In genomic region chr2:77954931-77955330, GRCh38 we compare ENCODE assay signal across 22 cellular contexts.
DNase-seq lines count a peak whose midpoint lies in the region; ATAC-seq, FAIRE-seq and TF ChIP-seq lines count a peak whose summit lies in the region.
"Had no signal": no experiment of that assay in that cellular context is flagged by ENCODE, and none has a peak within 500 bp of the region (broad histone marks: within the 10 kb centered on the region; RNA-seq: fewer than 3 reads in every experiment).

No MANE protein-coding gene starts in this region.

- peak; percentile 3 for DNase-seq in activated CD4-positive, alpha-beta T cell treated with anti-CD3 and anti-CD28 coated beads for 48 hours
- no peak for DNase-seq in activated CD4-positive, alpha-beta T cell treated with anti-CD3 and anti-CD28 coated beads, Interleukin-2, amount 10 ng/mL, durations not matched to agents 24 days and 14 days
- DNase-seq in H1 (ENCODE audit: low read depth in 1 of 2, low spot score in 2 of 2) (no peak), testis (peak; percentile 64), hypothalamus (lab: John Stamatoyannopoulos, UW) (no peak), gastrocnemius medialis (no peak), NCI-H1105 (lab: John Stamatoyannopoulos, UW) (no peak)
- DNase-seq: activated CD4-positive, alpha-beta T cell treated with anti-CD3 and anti-CD28 coated beads, Interleukin-2, amount 50 U/mL, for 4 hours; activated naive CD4-positive, alpha-beta T cell treated with Interleukin-2 at 50 U/mL for 16 hours; activated T-cell treated with anti-CD3 and anti-CD28 coated beads, Interleukin-2, amount 50 U/mL, for 1 hour; central memory CD4-positive, alpha-beta T cell; left lung; NCI-H1436 treated with DMSO at 0.1 percent for 48 hours; NCI-H526; nephron progenitor cell; OCI-M1; stimulated activated CD8-positive, alpha-beta memory T cell treated with anti-CD3 and anti-CD28 coated beads, Interleukin-4, amount 100 ng/mL, for 48 hours had no signal

- TF ChIP-seq POLR2A in H1 (IDR thresholded peaks at IDR 0.05; ENCODE audit: control extremely low read depth in 1 of 2, low read depth in 2 of 2, low read length in 2 of 2), result no peak
- no peak for TF ChIP-seq POLR2A in testis (IDR thresholded peaks at IDR 0.05)
- no peak for TF ChIP-seq POLR2A in gastrocnemius medialis (IDR thresholded peaks at IDR 0.05)

- H3K56ac ChIP-seq in H1 (replicated peaks; ENCODE audit: insufficient read length, low read depth, low read length), result no peak overlapping the region

- H3K4me1 ChIP-seq in OCI-LY1 (ENCODE audit: insufficient read depth, low read length, severe bottlenecking) (no peaks in the 10 kb centered on the region), H1 (replicated peaks in 1 of 4; ENCODE audit: control insufficient read depth in 3 of 4, insufficient read depth in 4 of 4, low read length in 3 of 4) (no peaks in the 10 kb centered on the region), testis (no peaks in the 10 kb centered on the region), gastrocnemius medialis (no peaks in the 10 kb centered on the region)
- H3K4me1 ChIP-seq: BLaER1, esophagus muscularis mucosa, left lung, vagina had no signal

- no peaks in the 10 kb centered on the region for H3K79me1 ChIP-seq in H1 (ENCODE audit: low read depth, low read length)

- WGBS in H1 (ENCODE audit: extremely low coverage in 1 of 2, insufficient coverage in 1 of 2, insufficient read length in 1 of 2, insufficient replicate concordance in 2 of 2, low coverage in 1 of 2, low lambda C conversion rate in 2 of 2, missing lambda C conversion rate in 1 of 2), 2 experiments, result 88% methylated on average over 14 of the region's 18 CpGs; no CpG with 5 or more reads in 1 of the 2 experiments
- 61 to 79% methylated on average over 18 of the region's 18 CpGs for WGBS in testis, 2 donors

- peaks cover 12% of the 10 kb centered on the region for H3K9me3 Mint-ChIP-seq in activated CD4-positive, alpha-beta T cell treated with anti-CD3 and anti-CD28 coated beads, Interleukin-2, amount 10 ng/mL, durations not matched to agents 24 days and 14 days
- H3K9me3 Mint-ChIP-seq: nephron progenitor cell had no signal

- no peak overlapping the region for H2BK20ac ChIP-seq in H1 (ENCODE audit: low read length)

- H3K27ac Mint-ChIP-seq in activated CD4-positive, alpha-beta T cell treated with anti-CD3 and anti-CD28 coated beads, Interleukin-2, amount 10 ng/mL, durations not matched to agents 24 days and 14 days, result no peak overlapping the region
- H3K27ac Mint-ChIP-seq: nephron progenitor cell had no signal

- H3K9ac ChIP-seq in OCI-LY1 (ENCODE audit: low read length), result no peak overlapping the region
- H3K9ac ChIP-seq in H1 (replicated peaks in 1 of 4; ENCODE audit: extremely low read depth in 1 of 4, low read depth in 3 of 4, low read length in 3 of 4), result no peak overlapping the region
- H3K9ac ChIP-seq: BLaER1 had no signal

- no peaks in the 10 kb centered on the region for H3K36me3 Mint-ChIP-seq in activated CD4-positive, alpha-beta T cell treated with anti-CD3 and anti-CD28 coated beads, Interleukin-2, amount 10 ng/mL, durations not matched to agents 24 days and 14 days (ENCODE audit: low read depth)

- no peak overlapping the region for H3K23ac ChIP-seq in H1 (ENCODE audit: insufficient read length)

- H3K4me2 ChIP-seq in OCI-LY1 (ENCODE audit: low read length) (no peak overlapping the region), H1 (ENCODE audit: insufficient read depth in 1 of 2, low read depth in 2 of 2, low read length in 2 of 2) (no peak overlapping the region)
- H3K4me2 ChIP-seq: BLaER1 had no signal

- H3K9me3 ChIP-seq in OCI-LY1 (ENCODE audit: low read length) (no peaks in the 10 kb centered on the region), H1 (ENCODE audit: insufficient read depth in 2 of 2, low read depth in 1 of 2, low read length in 1 of 2) (peaks cover 0 to 8% of the 10 kb centered on the region in 2 experiments; a peak in 1 of 4 replicates), testis (no peaks in the 10 kb centered on the region), gastrocnemius medialis (no peaks in the 10 kb centered on the region)
- H3K9me3 ChIP-seq: BLaER1, esophagus muscularis mucosa, vagina had no signal

- TF ChIP-seq CTCF in OCI-LY1 (IDR thresholded peaks at IDR 0.05; ENCODE audit: low read length) (peak; percentile 36; the same call in 1 of the 2 replicates), H1 (IDR thresholded peaks at IDR 0.05; ENCODE audit: control extremely low read depth in 1 of 3, insufficient read depth in 1 of 3, low read depth in 1 of 3, low read length in 3 of 3) (peak in 2 of 3 experiments; percentile 28 to 40; a peak in 2 of 4 replicates), testis (IDR thresholded peaks at IDR 0.05) (peak in 2 of 3 experiments; percentile 54 to 59), gastrocnemius medialis (IDR thresholded peaks at IDR 0.05 in 4 of 5, conservative IDR thresholded peaks at IDR 0.05 in 1 of 5) (no peak)

- FAIRE-seq in H1 (lab: Jason Lieb, UNC), result no peak
- FAIRE-seq: G401.6 had no signal

- CTCF ChIA-PET in H1 (lab: Charles Lee; ENCODE audit: partially characterized antibody), result no interaction called here

- H3K79me2 ChIP-seq in OCI-LY1 (ENCODE audit: insufficient read depth, low read length), result no peaks in the 10 kb centered on the region
- no peaks in the 10 kb centered on the region for H3K79me2 ChIP-seq in H1 (ENCODE audit: control insufficient read depth in 1 of 2, insufficient read depth in 2 of 2, low read length in 2 of 2)

- H2BK12ac ChIP-seq in H1 (ENCODE audit: low read depth, low read length), result no peak overlapping the region

- H2BK5ac ChIP-seq in H1 (ENCODE audit: low read depth, low read length), result no peak overlapping the region

- in situ Hi-C loops in gastrocnemius medialis (cut with MboI; ENCODE audit: low sequenced_read_pairs in 4 of 4), result no loop called here

- H4K5ac ChIP-seq in H1 (ENCODE audit: insufficient read length, low read depth, low read length), result no peak overlapping the region

- H2BK120ac ChIP-seq in H1 (replicated peaks; ENCODE audit: low read depth, low read length), result no peak overlapping the region

- no peak overlapping the region for H2BK15ac ChIP-seq in H1 (ENCODE audit: low read length)

- ATAC-seq in gastrocnemius medialis, result no peak
- ATAC-seq: left lung had no signal

- H2AK5ac ChIP-seq in H1 (ENCODE audit: low read depth, low read length), result no peak overlapping the region

- H3K27ac ChIP-seq in OCI-LY1 (ENCODE audit: low read depth, low read length, poor library complexity, severe bottlenecking) (no peak overlapping the region), H1 (ENCODE audit: low read depth, low read length) (no peak overlapping the region), testis (no peak overlapping the region), gastrocnemius medialis (no peak overlapping the region)
- H3K27ac ChIP-seq: BLaER1, esophagus muscularis mucosa, left lung, vagina had no signal

- no peak overlapping the region for H4K91ac ChIP-seq in H1 (replicated peaks; ENCODE audit: insufficient read length, low read length)

- H2AFZ ChIP-seq in OCI-LY1 (ENCODE audit: low read length) (no peak overlapping the region), H1 (ENCODE audit: low read length) (no peak overlapping the region)

- POLR2A ChIA-PET in H1 (lab: Charles Lee; ENCODE audit: partially characterized antibody), result no interaction called here

- no peaks in the 10 kb centered on the region for H3K4me1 Mint-ChIP-seq in activated CD4-positive, alpha-beta T cell treated with anti-CD3 and anti-CD28 coated beads, Interleukin-2, amount 10 ng/mL, durations not matched to agents 24 days and 14 days
- H3K4me1 Mint-ChIP-seq: nephron progenitor cell had no signal

- TF ChIP-seq EP300 in H1 (IDR thresholded peaks at IDR 0.05; ENCODE audit: borderline replicate concordance in 1 of 2, low read depth in 2 of 2, low read length in 2 of 2), result no peak

- H3K14ac ChIP-seq in H1 (ENCODE audit: insufficient read length), result no peak overlapping the region

- no peaks in the 10 kb centered on the region for H3K27me3 ChIP-seq in OCI-LY1 (ENCODE audit: insufficient read depth, low read length)
- H3K27me3 ChIP-seq in H1 (replicated peaks in 1 of 4; ENCODE audit: control insufficient read depth in 3 of 4, extremely low read depth in 1 of 4, insufficient read depth in 3 of 4, low read length in 3 of 4), result no peaks in the 10 kb centered on the region
- no peaks in the 10 kb centered on the region for H3K27me3 ChIP-seq in testis
- H3K27me3 ChIP-seq in gastrocnemius medialis, result no peaks in the 10 kb centered on the region
- H3K27me3 ChIP-seq: BLaER1, esophagus muscularis mucosa, left lung, vagina had no signal

- H3K23me2 ChIP-seq in H1 (ENCODE audit: low read depth, low read length), result no peaks in the 10 kb centered on the region

- no peaks in the 10 kb centered on the region for H3K36me3 ChIP-seq in OCI-LY1 (ENCODE audit: insufficient read depth, low read length)
- H3K36me3 ChIP-seq in H1 (ENCODE audit: control insufficient read depth in 2 of 4, insufficient read depth in 4 of 4, low read length in 3 of 4), result no peaks in the 10 kb centered on the region
- no peaks in the 10 kb centered on the region for H3K36me3 ChIP-seq in testis (ENCODE audit: low read depth, missing control alignments)
- H3K36me3 ChIP-seq in gastrocnemius medialis, result no peaks in the 10 kb centered on the region
- H3K36me3 ChIP-seq: BLaER1, esophagus muscularis mucosa, left lung, vagina had no signal

- no peak overlapping the region for H3K4ac ChIP-seq in H1 (replicated peaks; ENCODE audit: insufficient read length, low read depth, low read length)

- intact Hi-C loops in activated CD4-positive, alpha-beta T cell treated with anti-CD3 and anti-CD28 coated beads, Interleukin-2, amount 10 ng/mL, durations not matched to agents 24 days and 14 days (cut with micrococcal nuclease), result no loop called here
- intact Hi-C loops in testis (cut with DNase I; ENCODE audit: low total_unique reads) (no loop called here), gastrocnemius medialis (cut with DNase I; ENCODE audit: low total_unique reads) (no loop called here)

- no peaks in the 10 kb centered on the region for H3K27me3 Mint-ChIP-seq in activated CD4-positive, alpha-beta T cell treated with anti-CD3 and anti-CD28 coated beads, Interleukin-2, amount 10 ng/mL, durations not matched to agents 24 days and 14 days

- no peaks in the 10 kb centered on the region for H3F3A ChIP-seq in OCI-LY1 (ENCODE audit: insufficient read depth, low read length)

- H3K4me3 ChIP-seq in OCI-LY1 (ENCODE audit: low read depth, low read length, poor library complexity, severe bottlenecking) (no peak overlapping the region), H1 (ENCODE audit: extremely low read depth in 1 of 4, insufficient read depth in 2 of 4, low read depth in 3 of 4, low read length in 4 of 4) (no peak overlapping the region), testis (peak overlapping the region in 1 of 2 donors; percentile 26), gastrocnemius medialis (no peak overlapping the region)
- H3K4me3 ChIP-seq: BLaER1, esophagus muscularis mucosa, left lung, vagina had no signal

- no peaks in the 10 kb centered on the region for H3K9me2 ChIP-seq in OCI-LY1 (ENCODE audit: low read depth, low read length)

- H4K20me1 ChIP-seq in OCI-LY1 (ENCODE audit: insufficient read depth, low read length), result no peaks in the 10 kb centered on the region
- no peaks in the 10 kb centered on the region for H4K20me1 ChIP-seq in H1 (replicated peaks in 1 of 2; ENCODE audit: control insufficient read depth in 1 of 2, insufficient read depth in 2 of 2, low read length in 2 of 2)
- H4K20me1 ChIP-seq: BLaER1 had no signal

- H3K18ac ChIP-seq in H1 (ENCODE audit: extremely low read depth, low read length), result no peak overlapping the region

- H4K8ac ChIP-seq in H1 (ENCODE audit: extremely low read depth, insufficient read depth, low read length), result no peak overlapping the region

- H3K4me3 Mint-ChIP-seq in activated CD4-positive, alpha-beta T cell treated with anti-CD3 and anti-CD28 coated beads, Interleukin-2, amount 10 ng/mL, durations not matched to agents 24 days and 14 days, result no peak overlapping the region
- H3K4me3 Mint-ChIP-seq: nephron progenitor cell had no signal

- peak; percentile 8 to 28; a peak in 3 of 4 replicates for TF ChIP-seq RAD21 in H1 (IDR thresholded peaks at IDR 0.05 in 1 of 2, conservative IDR thresholded peaks at IDR 0.05 in 1 of 2; ENCODE audit: low read depth in 2 of 2, low read length in 2 of 2)

Comparison
In these comparisons a context has a peak if more than half of its experiments do, and no peak if none do; other contexts are left out.
1. DNase-seq: peak in activated CD4-positive, alpha-beta T cell treated with anti-CD3 and anti-CD28 coated beads for 48 hours (single experiment) and testis (single experiment); none in activated CD4-positive, alpha-beta T cell treated with anti-CD3 and anti-CD28 coated beads, Interleukin-2, amount 10 ng/mL, durations not matched to agents 24 days and 14 days (single experiment), H1 (0 of 2), hypothalamus (0 of 51), gastrocnemius medialis (0 of 2) and NCI-H1105 (single experiment).
2. CTCF ChIP-seq: peak in OCI-LY1 (single experiment), H1 (2 of 3) and testis (2 of 3); none in gastrocnemius medialis (0 of 5).